ENCODE assay signal across 33 cellular contexts in the genomic region with DNA sequence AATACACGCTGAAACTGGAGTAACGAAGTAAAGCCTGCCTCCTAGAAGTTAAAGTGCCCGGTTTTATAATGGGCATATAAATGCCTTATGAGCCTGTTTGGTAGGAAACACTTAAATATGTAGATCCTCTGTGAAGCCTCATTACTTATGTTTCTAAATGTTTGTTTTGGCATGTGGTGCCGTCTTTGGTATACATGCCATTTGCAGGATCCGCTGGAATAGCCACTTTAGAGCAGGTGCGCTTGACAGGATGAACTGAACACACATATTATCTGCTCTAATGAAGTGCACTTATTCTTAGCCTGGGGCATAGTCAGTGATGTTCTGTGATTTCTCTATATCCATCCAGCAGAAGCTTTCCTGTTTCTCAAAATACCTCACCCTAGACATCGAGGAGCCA.
DNase-seq lines count a peak whose midpoint lies in the region; FAIRE-seq and TF ChIP-seq lines count a peak whose summit lies in the region.
"Had no signal": no experiment of that assay in that cellular context is flagged by ENCODE, and none has a peak within 500 bp of the region (broad histone marks: within the 10 kb centered on the region; RNA-seq: fewer than 3 reads in every experiment).

No MANE protein-coding gene starts in this region.

- intact Hi-C loops in kidney (cut with DNase I): no loop called here

- no peaks in the 10 kb centered on the region for H3K27me3 ChIP-seq in neuronal stem cell (ENCODE audit: control insufficient read depth in 3 of 3, insufficient read depth in 3 of 3, low read depth in 1 of 3, low read length in 3 of 3)
- H3K27me3 ChIP-seq: testis had no signal

- H3K9me3 ChIP-seq in neuronal stem cell (replicated peaks in 1 of 2; ENCODE audit: control insufficient read depth in 2 of 2, insufficient read depth in 1 of 2, low read depth in 1 of 2, low read length in 2 of 2) (no peaks in the 10 kb centered on the region), kidney (ENCODE audit: control insufficient read depth in 1 of 2, low read length in 2 of 2) (no peaks in the 10 kb centered on the region)
- H3K9me3 ChIP-seq: SJSA1, testis had no signal

- H3K4me2 ChIP-seq in neuronal stem cell (ENCODE audit: insufficient read depth, low read length, poor library complexity, severe bottlenecking): no peak overlapping the region

- H3K14ac ChIP-seq in neuronal stem cell (ENCODE audit: low read length): no peak overlapping the region

- no peak overlapping the region for H4K91ac ChIP-seq in neuronal stem cell (ENCODE audit: low read depth, low read length, poor library complexity)

- H3K23ac ChIP-seq in neuronal stem cell (ENCODE audit: low read depth, low read length, poor library complexity): no peak overlapping the region

- H2AK5ac ChIP-seq in neuronal stem cell (ENCODE audit: low read depth, low read length): no peak overlapping the region

- no peak overlapping the region for H4K8ac ChIP-seq in neuronal stem cell (ENCODE audit: low read depth, low read length)

- H3K4me1 ChIP-seq in neuronal stem cell (ENCODE audit: control insufficient read depth in 2 of 2, insufficient read depth in 1 of 2, low read depth in 1 of 2, low read length in 2 of 2) (peaks cover 0 to 12% of the 10 kb centered on the region in 2 donors), kidney (ENCODE audit: control insufficient read depth in 1 of 2, insufficient read depth in 1 of 2, low read depth in 1 of 2, low read length in 2 of 2) (no peaks in the 10 kb centered on the region)
- H3K4me1 ChIP-seq: SJSA1, testis had no signal

- H2BK12ac ChIP-seq in neuronal stem cell (ENCODE audit: low read length): no peak overlapping the region

- no peak overlapping the region for H2BK15ac ChIP-seq in neuronal stem cell (ENCODE audit: low read length)

- no peaks in the 10 kb centered on the region for H3K79me1 ChIP-seq in neuronal stem cell (ENCODE audit: low read depth, low read length)

- no peak overlapping the region for H3K27ac ChIP-seq in neuronal stem cell (replicated peaks; ENCODE audit: low read length)
- no peak overlapping the region for H3K27ac ChIP-seq in kidney (ENCODE audit: low read depth in 2 of 2, low read length in 2 of 2)
- H3K27ac ChIP-seq: coronary artery, SJSA1, testis had no signal

- DNase-seq in NCI-H2227 (lab: John Stamatoyannopoulos, UW; ENCODE audit: unreplicated experiment) (peak; percentile 2), NCI-H2227 treated with DMSO at 0.1 percent for 48 hours (lab: John Stamatoyannopoulos, UW) (no peak), NCI-H187 (lab: John Stamatoyannopoulos, UW) (peak; percentile 25 to 58), NCI-H748 treated with DMSO at 0.1 percent for 48 hours (lab: John Stamatoyannopoulos, UW) (peak; percentile 8), neuronal stem cell (ENCODE audit: low spot score) (no peak), nucleus accumbens (lab: John Stamatoyannopoulos, UW) (no peak), kidney (no peak), NCI-H128 (lab: John Stamatoyannopoulos, UW; ENCODE audit: unreplicated experiment) (no peak)
- DNase-seq: activated CD4-positive, alpha-beta memory T cell treated with anti-CD3 and anti-CD28 coated beads, Interleukin-2, amount 10 ng/mL, durations not matched to agents 7 days and 5 days; activated CD8-positive, alpha-beta memory T cell treated with anti-CD3 and anti-CD28 coated beads, Interleukin-2, amount 50 U/mL, for 48 hours; activated naive CD4-positive, alpha-beta T cell treated with anti-CD3 and anti-CD28 coated beads, Interleukin-2, amount 50 U/mL, for 16 hours; AML-193; amygdala; CD8-positive, alpha-beta memory T cell; effector memory CD4-positive, alpha-beta T cell; glutamatergic neuron; left ventricle myocardium superior; naive B cell; NCI-H1048; NCI-H510A; occipital lobe; stimulated activated CD4-positive, alpha-beta T cell treated with anti-CD3 and anti-CD28 coated beads, Interleukin-15, amount 100 ng/mL, for 24 hours; stimulated activated naive CD4-positive, alpha-beta T cell treated with Interleukin-2 at 50 U/mL for 16 hours; testis had no signal

- TF ChIP-seq CTCF in kidney (IDR thresholded peaks at IDR 0.05; ENCODE audit: borderline replicate concordance, extremely low read depth, insufficient read depth): no peak

- H3K9ac ChIP-seq in neuronal stem cell (ENCODE audit: low read depth, low read length, poor library complexity) (no peak overlapping the region), kidney (ENCODE audit: low read length in 2 of 2) (no peak overlapping the region)

- H3K18ac ChIP-seq in neuronal stem cell (ENCODE audit: low read length): no peak overlapping the region

- H2BK120ac ChIP-seq in neuronal stem cell (ENCODE audit: low read depth, low read length): no peak overlapping the region

- H2BK5ac ChIP-seq in neuronal stem cell (ENCODE audit: low read length): no peak overlapping the region

- no peak overlapping the region for H3K4me3 ChIP-seq in neuronal stem cell (ENCODE audit: low read length in 2 of 2)
- no peak overlapping the region for H3K4me3 ChIP-seq in kidney (ENCODE audit: low read length in 2 of 2)
- H3K4me3 ChIP-seq: coronary artery, SJSA1, testis had no signal

- FAIRE-seq in kidney (lab: Jason Lieb, UNC): no peak
- FAIRE-seq: A204.1, bronchial epithelial cell, G401.6, H1, islet of Langerhans, RCC 7860, urothelium cell line had no signal

- H3K4ac ChIP-seq in neuronal stem cell (ENCODE audit: low read length): no peak overlapping the region

- no peaks in the 10 kb centered on the region for H3K36me3 ChIP-seq in neuronal stem cell (replicated peaks in 1 of 2; ENCODE audit: control insufficient read depth in 2 of 2, insufficient read depth in 2 of 2, low read length in 2 of 2)
- H3K36me3 ChIP-seq in kidney (ENCODE audit: control insufficient read depth in 1 of 2, insufficient read depth in 2 of 2, low read length in 2 of 2): no peaks in the 10 kb centered on the region
- H3K36me3 ChIP-seq: SJSA1 had no signal

- no CpG with 5 or more reads among the region's 7 CpGs for WGBS in neuronal stem cell (ENCODE audit: extremely low coverage in 2 of 2, insufficient read length in 2 of 2, insufficient replicate concordance in 1 of 2), 2 donors

- H2AFZ ChIP-seq in neuronal stem cell (ENCODE audit: low read length): peak overlapping the region; percentile 16

Comparison
In these comparisons a context has a peak if more than half of its experiments do, and no peak if none do; other contexts are left out.
1. DNase-seq: peak in NCI-H2227 (single experiment), NCI-H187 (2 of 2) and NCI-H748 treated with DMSO at 0.1 percent for 48 hours (single experiment); none in NCI-H2227 treated with DMSO at 0.1 percent for 48 hours (single experiment), neuronal stem cell (single experiment), nucleus accumbens (0 of 56), kidney (single experiment) and NCI-H128 (single experiment).